Comparison of ENCODE assay signal across 10 cellular contexts in the genomic region with DNA sequence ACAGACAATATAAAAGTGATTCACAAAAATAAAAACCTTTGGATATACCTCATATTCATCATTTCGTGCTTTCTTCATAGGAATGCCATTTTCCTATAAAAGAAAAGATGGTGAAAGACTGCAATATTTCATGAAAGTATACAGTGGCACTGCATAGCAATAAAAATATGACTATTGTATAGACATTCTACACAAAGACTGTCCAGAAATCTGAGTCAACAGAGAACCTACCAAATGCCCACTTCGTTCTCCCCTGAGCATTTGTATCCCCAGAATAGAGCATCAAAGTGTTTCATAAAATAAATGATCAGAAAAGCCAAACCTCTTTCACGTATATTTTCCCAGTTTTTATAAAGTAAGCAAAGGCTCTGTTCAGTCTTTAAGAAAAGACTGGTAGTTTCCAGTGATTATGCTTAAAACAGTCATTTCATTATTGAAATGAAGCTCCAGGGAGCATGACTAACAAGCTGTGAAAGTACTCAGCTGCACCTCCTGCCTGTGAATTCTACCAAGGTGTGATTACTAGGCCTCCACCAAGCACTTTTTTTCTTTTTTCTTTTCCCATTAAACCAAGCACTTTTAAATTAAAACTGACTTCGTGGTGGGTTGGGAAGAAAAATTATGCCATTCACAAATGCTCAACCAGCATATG. TPM values are rescaled to one million over a fixed set of nuclear protein-coding genes. Genes with fewer than 3 reads are reported as not detected.
DNase-seq lines count a peak whose midpoint lies in the region; ATAC-seq and TF ChIP-seq lines count a peak whose summit lies in the region.
"Had no signal": no experiment of that assay in that cellular context is flagged by ENCODE, and none has a peak within 500 bp of the region (broad histone marks: within the 10 kb centered on the region; RNA-seq: fewer than 3 reads in every experiment).

No MANE protein-coding gene starts in this region.

- H3K9me3 ChIP-seq in MG63 (no peaks in the 10 kb centered on the region), body of pancreas (no peaks in the 10 kb centered on the region)
- H3K9me3 ChIP-seq: SJSA1 had no signal

- ATAC-seq in GM21381 (IDR thresholded peaks at IDR 0.05; ENCODE audit: unreplicated experiment) (peak; percentile 86), HG03108 (IDR thresholded peaks at IDR 0.05; ENCODE audit: unreplicated experiment) (peak; percentile 81), body of pancreas (no peak)

- WGBS in body of pancreas, 2 donors, result 77 to 87% methylated on average over 4 of the region's 4 CpGs

- intact Hi-C loops in body of pancreas (cut with DNase I), result no loop called here

- H3K27me3 ChIP-seq in MG63 (no peaks in the 10 kb centered on the region), body of pancreas (no peaks in the 10 kb centered on the region)
- H3K27me3 ChIP-seq: SJSA1 had no signal

- H3K4me3 ChIP-seq in epithelial cell of proximal tubule (ENCODE audit: low read depth, low read length), result no peak overlapping the region
- H3K4me3 ChIP-seq in MG63, result no peak overlapping the region
- H3K4me3 ChIP-seq in body of pancreas, result no peak overlapping the region
- H3K4me3 ChIP-seq: SJSA1 had no signal

- no peak overlapping the region for H3K27ac ChIP-seq in body of pancreas
- H3K27ac ChIP-seq: SJSA1 had no signal

- H3K36me3 ChIP-seq in MG63 (no peaks in the 10 kb centered on the region), body of pancreas (replicated peaks in 1 of 2; ENCODE audit: insufficient read depth in 1 of 2, low read depth in 2 of 2) (no peaks in the 10 kb centered on the region)

- no peak for TF ChIP-seq POLR2A in body of pancreas (IDR thresholded peaks at IDR 0.05)

- TF ChIP-seq CTCF in epithelial cell of proximal tubule (conservative IDR thresholded peaks at IDR 0.05; ENCODE audit: low read depth, low read length) (peak; percentile 37), body of pancreas (IDR thresholded peaks at IDR 0.05) (no peak)

- peak; percentile 0 for DNase-seq in NCI-H748 (lab: John Stamatoyannopoulos, UW; ENCODE audit: unreplicated experiment)
- no peak for DNase-seq in NCI-H748 treated with DMSO at 0.1 percent for 48 hours (lab: John Stamatoyannopoulos, UW)
- no peak for DNase-seq in epithelial cell of proximal tubule (ENCODE audit: low read depth)
- no peak for DNase-seq in NCI-H226
- DNase-seq in MG63, result no peak
- no peak for DNase-seq in body of pancreas
- DNase-seq: activated gamma-delta T cell treated with Interleukin-2 at 50 U/mL for 16 hours had no signal

- H3K4me1 ChIP-seq in body of pancreas, result peaks cover 14% of the 10 kb centered on the region
- H3K4me1 ChIP-seq: SJSA1 had no signal

RNA-seq across cellular contexts. Expression of a gene that starts 20.2 kb away (rescaled TPM):
- total RNA-seq in epithelial cell of proximal tubule (71.3 and 156 TPM in 2 replicates), body of pancreas (100 to 1,000 TPM in 1 of 2 donors, 10 to 100 TPM in 1; 57.4 to 279 TPM)
- 122 and 247 TPM in 2 replicates for total RNA-seq in MG63 (2014; rRNA removed; shearing (Covaris generic); ENCODE audit: low replicate concordance)
